21 cellular contexts compared by ENCODE assay signal in the genomic region with DNA sequence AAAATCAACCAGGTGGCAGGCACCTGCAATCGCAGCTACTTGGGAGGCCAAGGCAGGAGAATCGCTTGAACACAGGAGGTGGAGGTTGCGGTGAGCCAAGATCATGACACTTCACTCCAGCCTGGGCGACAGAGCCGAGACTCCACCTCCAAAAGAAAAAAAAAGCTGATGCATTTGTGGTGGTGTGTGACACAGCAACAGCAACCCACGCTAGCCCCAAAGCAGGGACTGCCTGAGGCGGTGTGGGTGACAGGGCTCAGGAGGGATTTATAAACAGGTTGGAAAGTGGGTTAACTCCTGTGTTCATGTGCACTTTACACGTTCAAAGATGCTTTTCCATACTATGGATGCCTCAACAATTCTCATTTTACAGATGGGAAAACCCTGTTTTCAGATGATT.
DNase-seq lines count a peak whose midpoint lies in the region; ATAC-seq and TF ChIP-seq lines count a peak whose summit lies in the region.
"Had no signal": no experiment of that assay in that cellular context is flagged by ENCODE, and none has a peak within 500 bp of the region (broad histone marks: within the 10 kb centered on the region; RNA-seq: fewer than 3 reads in every experiment).

No MANE protein-coding gene starts in this region.

- H3K9me3 Mint-ChIP-seq in endodermal cell: peaks cover 10% of the 10 kb centered on the region
- peaks cover 2 to 14% of the 10 kb centered on the region in 2 donors for H3K9me3 Mint-ChIP-seq in stimulated activated naive B cell treated with anti-CD40 and anti-IgM and Interleukin-4, amounts not matched to agents 10 μg/mL and 1 μg/mL and 100 μg/mL, for 72 hours
- H3K9me3 Mint-ChIP-seq: HFFc6 had no signal

- H3K27me3 Mint-ChIP-seq in endodermal cell (ENCODE audit: insufficient read depth): no peaks in the 10 kb centered on the region
- peaks cover 7 to 12% of the 10 kb centered on the region in 2 donors for H3K27me3 Mint-ChIP-seq in stimulated activated naive B cell treated with anti-CD40 and anti-IgM and Interleukin-4, amounts not matched to agents 10 μg/mL and 1 μg/mL and 100 μg/mL, for 72 hours

- no peak for ATAC-seq in stimulated activated naive B cell treated with anti-CD40 and anti-IgM and Interleukin-4, amounts not matched to agents 10 μg/mL and 1 μg/mL and 100 μg/mL, for 72 hours (replicated peaks)
- ATAC-seq in GM18873 (IDR thresholded peaks at IDR 0.05; ENCODE audit: low FRiP score, unreplicated experiment) (no peak), HG02798 (IDR thresholded peaks at IDR 0.05; ENCODE audit: poor library complexity, unreplicated experiment) (no peak)
- ATAC-seq: HCT116, HepG2 had no signal

- peaks cover 16% of the 10 kb centered on the region for H3K27me3 ChIP-seq in endodermal cell (ENCODE audit: control insufficient read depth, insufficient read depth, low read length, poor library complexity, severe bottlenecking)

- no peak overlapping the region for H3K9ac ChIP-seq in endodermal cell (ENCODE audit: extremely low read depth, low read length, poor library complexity, severe bottlenecking)

- H3K4me1 ChIP-seq in endodermal cell (ENCODE audit: control insufficient read depth, insufficient read depth, low read length): no peaks in the 10 kb centered on the region

- no peaks in the 10 kb centered on the region for H3K36me3 ChIP-seq in endodermal cell (ENCODE audit: control insufficient read depth, insufficient read depth, low read length)

- peaks cover 12% of the 10 kb centered on the region for H3K4me1 Mint-ChIP-seq in endodermal cell
- H3K4me1 Mint-ChIP-seq in stimulated activated naive B cell treated with anti-CD40 and anti-IgM and Interleukin-4, amounts not matched to agents 10 μg/mL and 1 μg/mL and 100 μg/mL, for 72 hours: peaks cover 5 to 11% of the 10 kb centered on the region in 2 donors
- H3K4me1 Mint-ChIP-seq: IgD-negative memory B cell had no signal

- H3K4me3 ChIP-seq in endodermal cell (ENCODE audit: low read length): no peak overlapping the region

- DNase-seq in Ammon's horn (ENCODE audit: low spot score) (peak; percentile 35), RPMI7951 (ENCODE audit: low read depth) (peak; percentile 26), endodermal cell (peak; percentile 31), activated gamma-delta T cell (lab: John Stamatoyannopoulos, UW) (no peak)
- DNase-seq in stimulated activated naive B cell treated with anti-CD40 and anti-IgM and Interleukin-4, amounts not matched to agents 10 μg/mL and 1 μg/mL and 100 μg/mL, for 72 hours: no peak
- DNase-seq: ACHN; Caco-2; CD4-positive, alpha-beta T cell; DMS153; DMS79; GDM1; GOT3; H7; HFFc6; KBM-7 had no signal

- H3K9me3 ChIP-seq in endodermal cell (ENCODE audit: control insufficient read depth, low read length): peaks cover 5% of the 10 kb centered on the region
- H3K9me3 ChIP-seq: Caco-2 had no signal

- no peak overlapping the region for H3K4me3 Mint-ChIP-seq in endodermal cell
- no peak overlapping the region for H3K4me3 Mint-ChIP-seq in stimulated activated naive B cell treated with anti-CD40 and anti-IgM and Interleukin-4, amounts not matched to agents 10 μg/mL and 1 μg/mL and 100 μg/mL, for 72 hours
- H3K4me3 Mint-ChIP-seq: CD4-positive, alpha-beta T cell; HFFc6; IgD-negative memory B cell had no signal

- WGBS in endodermal cell (ENCODE audit: insufficient coverage in 1 of 2, insufficient read length in 1 of 2), 2 experiments: 94% methylated on average over 6 to 8 of the region's 8 CpGs

- no peak overlapping the region for H3K27ac ChIP-seq in endodermal cell (ENCODE audit: low read depth, low read length)
- H3K27ac ChIP-seq: C4-2B had no signal

- no peaks in the 10 kb centered on the region for H3K36me3 Mint-ChIP-seq in endodermal cell (ENCODE audit: low read depth)
- no peaks in the 10 kb centered on the region for H3K36me3 Mint-ChIP-seq in stimulated activated naive B cell treated with anti-CD40 and anti-IgM and Interleukin-4, amounts not matched to agents 10 μg/mL and 1 μg/mL and 100 μg/mL, for 72 hours
- H3K36me3 Mint-ChIP-seq: IgD-negative memory B cell had no signal

- no peak for TF ChIP-seq CTCF in endodermal cell (conservative IDR thresholded peaks at IDR 0.05)

- no peak overlapping the region for H3K27ac Mint-ChIP-seq in endodermal cell
- H3K27ac Mint-ChIP-seq in stimulated activated naive B cell treated with anti-CD40 and anti-IgM and Interleukin-4, amounts not matched to agents 10 μg/mL and 1 μg/mL and 100 μg/mL, for 72 hours: peak overlapping the region; percentile 56
- H3K27ac Mint-ChIP-seq: CD4-positive, alpha-beta T cell; HFFc6; IgD-negative memory B cell had no signal

Comparison
In these comparisons a context has a peak if more than half of its experiments do, and no peak if none do; other contexts are left out.
1. DNase-seq: peak in Ammon's horn (single experiment), RPMI7951 (single experiment) and endodermal cell (single experiment); none in stimulated activated naive B cell treated with anti-CD40 and anti-IgM and Interleukin-4, amounts not matched to agents 10 μg/mL and 1 μg/mL and 100 μg/mL, for 72 hours (single experiment) and activated gamma-delta T cell (single experiment).